ENCODE assay signal across 9 cellular contexts in the genomic region with DNA sequence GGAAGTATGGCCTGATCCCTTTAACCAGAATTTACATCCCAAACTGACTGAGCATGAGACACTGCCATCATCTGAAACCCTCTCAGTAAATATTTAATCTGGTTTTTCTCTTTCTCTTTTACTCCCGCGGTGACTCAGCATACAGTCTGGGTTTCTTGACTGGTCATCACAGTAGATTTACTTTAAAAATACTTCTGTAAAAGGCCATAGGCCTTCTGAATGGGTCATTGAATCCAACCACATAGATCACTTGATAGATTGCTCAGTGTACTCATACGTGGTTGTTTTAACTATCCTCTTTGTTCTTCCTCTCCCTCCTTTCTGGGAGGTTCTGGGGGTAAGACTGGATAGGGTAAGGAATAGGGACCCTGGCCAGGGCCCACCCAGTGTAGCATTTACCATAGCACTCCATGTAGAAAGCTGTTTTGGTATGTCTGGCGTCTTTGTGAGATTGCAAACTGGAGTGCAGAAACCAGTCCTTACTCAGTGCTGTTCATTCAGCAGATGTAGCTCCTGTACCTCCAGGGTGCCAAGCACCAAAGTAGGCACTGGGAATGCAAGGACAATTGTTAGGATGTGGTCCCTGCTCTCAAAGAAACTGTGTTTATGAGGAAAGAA.
DNase-seq lines count a peak whose midpoint lies in the region; ATAC-seq, FAIRE-seq and TF ChIP-seq lines count a peak whose summit lies in the region.
"Had no signal": no experiment of that assay in that cellular context is flagged by ENCODE, and none has a peak within 500 bp of the region (broad histone marks: within the 10 kb centered on the region; RNA-seq: fewer than 3 reads in every experiment).

No MANE protein-coding gene starts in this region.

- TF ChIP-seq CTCF in type B pancreatic cell (conservative IDR thresholded peaks at IDR 0.05) = no peak

- H3K27ac Mint-ChIP-seq in type B pancreatic cell = no peak overlapping the region

- no peaks in the 10 kb centered on the region for H3K27me3 Mint-ChIP-seq in type B pancreatic cell

- H3K9ac ChIP-seq in rectal smooth muscle tissue (ENCODE audit: low read length) = no peak overlapping the region

- H3K4me1 Mint-ChIP-seq in type B pancreatic cell (ENCODE audit: unreplicated experiment) = no peaks in the 10 kb centered on the region

- no peaks in the 10 kb centered on the region for H3K36me3 ChIP-seq in rectal smooth muscle tissue (ENCODE audit: control insufficient read depth, insufficient read depth, low read length)
- H3K36me3 ChIP-seq in H7 (replicated peaks; ENCODE audit: control insufficient read depth, insufficient read depth, low read length) = no peaks in the 10 kb centered on the region

- no peaks in the 10 kb centered on the region for H3K27me3 ChIP-seq in rectal smooth muscle tissue (ENCODE audit: control insufficient read depth, insufficient read depth, low read length)
- no peaks in the 10 kb centered on the region for H3K27me3 ChIP-seq in H7 (ENCODE audit: control insufficient read depth, insufficient read depth, low read length)

- FAIRE-seq in GM19239 (lab: Jason Lieb, UNC) = peak; percentile 63

- peak overlapping the region; percentile 52 for H3K27ac ChIP-seq in rectal smooth muscle tissue (ENCODE audit: low read depth, low read length)
- H3K27ac ChIP-seq: SK-N-MC had no signal

- DNase-seq in GM19239 (ENCODE audit: insufficient read length, low spot score) (peak; percentile 10), amniotic epithelial cell (ENCODE audit: low read depth) (peak; percentile 78), H7 (no peak), DMS79 (lab: John Stamatoyannopoulos, UW) (no peak), type B pancreatic cell (ENCODE audit: extremely low spot score, unreplicated experiment) (no peak), NCI-H187 (lab: John Stamatoyannopoulos, UW) (no peak)

- H3K4me1 ChIP-seq in rectal smooth muscle tissue (ENCODE audit: control insufficient read depth, insufficient read depth, low read length) = no peaks in the 10 kb centered on the region

- H3K9me3 Mint-ChIP-seq in type B pancreatic cell = peaks cover 9% of the 10 kb centered on the region

- H3K4me3 ChIP-seq in rectal smooth muscle tissue (ENCODE audit: low read length) = no peak overlapping the region
- H3K4me3 ChIP-seq in H7 (ENCODE audit: insufficient read depth, low read depth, low read length) = no peak overlapping the region
- H3K4me3 ChIP-seq: SK-N-MC had no signal

- ATAC-seq in HG03039 (IDR thresholded peaks at IDR 0.05; ENCODE audit: unreplicated experiment) = peak; percentile 59

- H3K4me3 Mint-ChIP-seq in type B pancreatic cell = no peak overlapping the region

- peaks cover 6% of the 10 kb centered on the region for H3K36me3 Mint-ChIP-seq in type B pancreatic cell

Comparison
In these comparisons a context has a peak if more than half of its experiments do, and no peak if none do; other contexts are left out.
1. DNase-seq: peak in GM19239 (single experiment) and amniotic epithelial cell (single experiment); none in H7 (single experiment), DMS79 (single experiment), type B pancreatic cell (single experiment) and NCI-H187 (0 of 2).